In genomic region chr7:75983471-75984129, GRCh38 we compare ENCODE assay signal across 1 cellular context.
TF ChIP-seq lines count a peak whose summit lies in the region.

No MANE protein-coding gene starts in this region.

TF ChIP-seq in SK-N-SH, 30 proteins besides CTCF, POLR2A, EP300 and RAD21 (continued from another document):
- TF ChIP-seq, protein P1, sequence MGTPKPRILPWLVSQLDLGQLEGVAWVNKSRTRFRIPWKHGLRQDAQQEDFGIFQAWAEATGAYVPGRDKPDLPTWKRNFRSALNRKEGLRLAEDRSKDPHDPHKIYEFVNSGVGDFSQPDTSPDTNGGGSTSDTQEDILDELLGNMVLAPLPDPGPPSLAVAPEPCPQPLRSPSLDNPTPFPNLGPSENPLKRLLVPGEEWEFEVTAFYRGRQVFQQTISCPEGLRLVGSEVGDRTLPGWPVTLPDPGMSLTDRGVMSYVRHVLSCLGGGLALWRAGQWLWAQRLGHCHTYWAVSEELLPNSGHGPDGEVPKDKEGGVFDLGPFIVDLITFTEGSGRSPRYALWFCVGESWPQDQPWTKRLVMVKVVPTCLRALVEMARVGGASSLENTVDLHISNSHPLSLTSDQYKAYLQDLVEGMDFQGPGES (IDR thresholded peaks at IDR 0.05; ENCODE audit: low read depth, low read length): no peak
- TF ChIP-seq, protein P2, sequence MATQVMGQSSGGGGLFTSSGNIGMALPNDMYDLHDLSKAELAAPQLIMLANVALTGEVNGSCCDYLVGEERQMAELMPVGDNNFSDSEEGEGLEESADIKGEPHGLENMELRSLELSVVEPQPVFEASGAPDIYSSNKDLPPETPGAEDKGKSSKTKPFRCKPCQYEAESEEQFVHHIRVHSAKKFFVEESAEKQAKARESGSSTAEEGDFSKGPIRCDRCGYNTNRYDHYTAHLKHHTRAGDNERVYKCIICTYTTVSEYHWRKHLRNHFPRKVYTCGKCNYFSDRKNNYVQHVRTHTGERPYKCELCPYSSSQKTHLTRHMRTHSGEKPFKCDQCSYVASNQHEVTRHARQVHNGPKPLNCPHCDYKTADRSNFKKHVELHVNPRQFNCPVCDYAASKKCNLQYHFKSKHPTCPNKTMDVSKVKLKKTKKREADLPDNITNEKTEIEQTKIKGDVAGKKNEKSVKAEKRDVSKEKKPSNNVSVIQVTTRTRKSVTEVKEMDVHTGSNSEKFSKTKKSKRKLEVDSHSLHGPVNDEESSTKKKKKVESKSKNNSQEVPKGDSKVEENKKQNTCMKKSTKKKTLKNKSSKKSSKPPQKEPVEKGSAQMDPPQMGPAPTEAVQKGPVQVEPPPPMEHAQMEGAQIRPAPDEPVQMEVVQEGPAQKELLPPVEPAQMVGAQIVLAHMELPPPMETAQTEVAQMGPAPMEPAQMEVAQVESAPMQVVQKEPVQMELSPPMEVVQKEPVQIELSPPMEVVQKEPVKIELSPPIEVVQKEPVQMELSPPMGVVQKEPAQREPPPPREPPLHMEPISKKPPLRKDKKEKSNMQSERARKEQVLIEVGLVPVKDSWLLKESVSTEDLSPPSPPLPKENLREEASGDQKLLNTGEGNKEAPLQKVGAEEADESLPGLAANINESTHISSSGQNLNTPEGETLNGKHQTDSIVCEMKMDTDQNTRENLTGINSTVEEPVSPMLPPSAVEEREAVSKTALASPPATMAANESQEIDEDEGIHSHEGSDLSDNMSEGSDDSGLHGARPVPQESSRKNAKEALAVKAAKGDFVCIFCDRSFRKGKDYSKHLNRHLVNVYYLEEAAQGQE (IDR thresholded peaks at IDR 0.05; ENCODE audit: low read depth, low read length): no peak
- TF ChIP-seq TEAD4 (IDR thresholded peaks at IDR 0.05; ENCODE audit: borderline replicate concordance, insufficient read depth) (no peak), FOXM1 (IDR thresholded peaks at IDR 0.05; ENCODE audit: low read depth) (no peak), MEF2A (IDR thresholded peaks at IDR 0.05; ENCODE audit: borderline replicate concordance, low read depth) (no peak), YY1 (IDR thresholded peaks at IDR 0.05; ENCODE audit: low read depth) (no peak), ZBTB33 (IDR thresholded peaks at IDR 0.05; ENCODE audit: borderline replicate concordance, low read depth) (no peak), RFX5 (IDR thresholded peaks at IDR 0.05; ENCODE audit: low read length) (no peak)
